ENCODE assay signal across 7 cellular contexts in the genomic region with DNA sequence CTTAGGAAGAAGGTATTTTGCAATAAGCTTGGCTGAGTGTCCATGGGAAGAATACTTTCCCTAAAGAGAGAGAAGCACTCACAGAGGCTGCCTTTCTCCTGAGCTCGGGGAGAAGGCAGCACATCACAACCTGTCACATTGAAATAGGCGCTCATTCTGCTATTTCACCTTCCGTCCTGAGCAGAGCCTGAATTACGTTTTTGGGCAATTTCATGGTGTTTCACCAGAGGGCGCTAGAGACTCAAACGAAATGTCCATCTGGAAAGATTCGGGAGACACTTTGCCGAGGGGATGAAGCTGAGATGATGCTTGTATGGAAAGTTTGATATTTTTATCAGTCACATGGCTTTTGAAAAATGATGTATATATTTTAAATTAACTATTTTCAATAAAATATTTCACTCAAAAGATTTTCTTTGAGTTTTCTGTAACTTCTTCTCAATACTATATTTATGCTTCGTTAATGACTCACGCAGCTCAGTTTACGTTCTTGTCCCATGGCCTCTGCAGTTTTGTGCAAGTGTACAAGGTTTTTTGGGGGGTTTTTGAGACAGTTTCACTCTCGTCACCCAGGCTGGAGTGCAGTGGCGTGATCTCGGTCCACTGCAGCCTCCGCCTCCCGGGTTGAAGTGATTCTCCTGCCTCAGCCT. TPM values are rescaled to one million over a fixed set of nuclear protein-coding genes. Genes with fewer than 3 reads are reported as not detected.
DNase-seq lines count a peak whose midpoint lies in the region; FAIRE-seq and TF ChIP-seq lines count a peak whose summit lies in the region.

No MANE protein-coding gene starts in this region.

- FAIRE-seq in bronchial epithelial cell (lab: Jason Lieb, UNC): no peak
- FAIRE-seq in islet of Langerhans (lab: Jason Lieb, UNC): peak; percentile 85

- CTCF ChIA-PET in RWPE1 (lab: Yijun Ruan, JAX): interaction anchor here (0.6 to 4.0 kb wide), 21 partner anchors 8 to 1156 kb away, joined by 3 to 42 read pairs (median 3); partner anchors contain the start of gene ERC1

- POLR2A ChIA-PET in RWPE1 (lab: Yijun Ruan, JAX; ENCODE audit: low non-redundant PET): interaction anchor here (0.6 kb wide), 1 partner anchor 96 kb away, joined by 6 read pairs; no protein-coding TSS in a partner anchor

- H3K4me3 ChIP-seq in bronchial epithelial cell (ENCODE audit: low read depth, low read length): no peak overlapping the region

- H3K27me3 ChIP-seq in bronchial epithelial cell (ENCODE audit: control insufficient read depth, insufficient read depth, low read length): peaks cover 1% of the 10 kb centered on the region

- no peaks in the 10 kb centered on the region for H3K36me3 ChIP-seq in bronchial epithelial cell (ENCODE audit: control insufficient read depth, insufficient read depth, low read length)

- DNase-seq in Daoy (ENCODE audit: low read depth): peak; percentile 52
- peak; percentile 65 for DNase-seq in HT-29 (ENCODE audit: low spot score)
- DNase-seq in RWPE1 (ENCODE audit: low spot score): peak; percentile 51
- DNase-seq in bronchial epithelial cell (ENCODE audit: low read depth): peak; percentile 53
- peak; percentile 54 for DNase-seq in stimulated activated CD4-positive, alpha-beta T cell treated with anti-CD3 and anti-CD28 coated beads, Interleukin-4, amount 100 ng/mL, for 24 hours
- no peak for DNase-seq in NCI-H187 treated with DMSO at 0.1 percent for 48 hours (lab: John Stamatoyannopoulos, UW)

- no peak overlapping the region for H3K27ac ChIP-seq in RWPE1

- TF ChIP-seq CTCF in RWPE1 (conservative IDR thresholded peaks at IDR 0.05; ENCODE audit: low read depth) (peak; percentile 59), bronchial epithelial cell (IDR thresholded peaks at IDR 0.05; ENCODE audit: insufficient read depth, low read length, severe bottlenecking) (peak; percentile 72)

RNA-seq across cellular contexts. Expression of gene B4GALNT3, which starts 17.4 kb away (rescaled TPM):
- 0.40 and 1.1 TPM in 2 replicates for total RNA-seq in Daoy (2014; rRNA removed; shearing (Covaris generic))
- total RNA-seq in HT-29 (2014; rRNA removed; shearing (Covaris generic)): 25.5 and 30.8 TPM in 2 replicates
- total RNA-seq in bronchial epithelial cell: 8.2 and 8.3 TPM in 2 replicates

RNA-seq across cellular contexts. Expression of gene CCDC77, which starts 40.9 kb away (rescaled TPM):
- 34.8 and 56.1 TPM in 2 replicates for total RNA-seq in Daoy (2014; rRNA removed; shearing (Covaris generic))
- total RNA-seq in HT-29 (2014; rRNA removed; shearing (Covaris generic)): 3.5 and 6.1 TPM in 2 replicates
- 1.7 and 1.8 TPM in 2 replicates for total RNA-seq in bronchial epithelial cell

RNA-seq across cellular contexts. Expression of gene KDM5A, which starts 53.2 kb away (rescaled TPM):
- 36.3 and 37.4 TPM in 2 replicates for total RNA-seq in Daoy (2014; rRNA removed; shearing (Covaris generic))
- 24.5 and 31.6 TPM in 2 replicates for total RNA-seq in HT-29 (2014; rRNA removed; shearing (Covaris generic))
- total RNA-seq in bronchial epithelial cell: 35.5 and 50.1 TPM in 2 replicates
